Comparison of ENCODE assay signal across 21 cellular contexts in genomic region chr10:103473261-103473671, GRCh38. TPM values are rescaled to one million over a fixed set of nuclear protein-coding genes. Genes with fewer than 3 reads are reported as not detected.
DNase-seq lines count a peak whose midpoint lies in the region; ATAC-seq and TF ChIP-seq lines count a peak whose summit lies in the region.
"Had no signal": no experiment of that assay in that cellular context is flagged by ENCODE, and none has a peak within 500 bp of the region (broad histone marks: within the 10 kb centered on the region; RNA-seq: fewer than 3 reads in every experiment).

No MANE protein-coding gene starts in this region.

- H3K27me3 Mint-ChIP-seq in CD4-positive, CD25-positive, alpha-beta regulatory T cell = peaks cover 10% of the 10 kb centered on the region
- peaks cover 17% of the 10 kb centered on the region for H3K27me3 Mint-ChIP-seq in GM23338 (ENCODE audit: insufficient read depth, low read depth, poor library complexity)
- H3K27me3 Mint-ChIP-seq: dendritic cell treated with granulocyte-macrophage colony-stimulating factor and Interleukin-4, amounts not matched to agents 40 ng/mL and 50 ng/mL, for 4 days; T-helper 17 cell had no signal

- TF ChIP-seq CTCF in GM23338 (conservative IDR thresholded peaks at IDR 0.05; ENCODE audit: low read depth in 2 of 2) (no peak), omental fat pad (IDR thresholded peaks at IDR 0.05) (no peak), coronary artery (IDR thresholded peaks at IDR 0.05) (no peak)

- no peaks in the 10 kb centered on the region for H3K9me3 ChIP-seq in CD4-positive, CD25-positive, alpha-beta regulatory T cell (ENCODE audit: control insufficient read depth in 2 of 2, low read length in 2 of 2)
- H3K9me3 ChIP-seq: adrenal gland, SJSA1, suprapubic skin had no signal

- no peak overlapping the region for H3K27ac ChIP-seq in CD4-positive, CD25-positive, alpha-beta regulatory T cell (ENCODE audit: insufficient read depth, low read length, poor library complexity, severe bottlenecking)
- H3K27ac ChIP-seq in GM23338 (ENCODE audit: low read depth) (no peak overlapping the region), coronary artery (no peak overlapping the region)
- H3K27ac ChIP-seq: adrenal gland, SJSA1, suprapubic skin had no signal

- no peak overlapping the region for H3K4me3 ChIP-seq in CD4-positive, CD25-positive, alpha-beta regulatory T cell (ENCODE audit: low read depth, low read length)
- H3K4me3 ChIP-seq in GM23338 (no peak overlapping the region), coronary artery (no peak overlapping the region)
- H3K4me3 ChIP-seq: adrenal gland, SJSA1, suprapubic skin had no signal

- no peak overlapping the region for H3K4me3 Mint-ChIP-seq in CD4-positive, CD25-positive, alpha-beta regulatory T cell
- no peak overlapping the region for H3K4me3 Mint-ChIP-seq in GM23338
- H3K4me3 Mint-ChIP-seq: dendritic cell treated with granulocyte-macrophage colony-stimulating factor and Interleukin-4, amounts not matched to agents 40 ng/mL and 50 ng/mL, for 4 days; nephron; T-helper 17 cell had no signal

- no peaks in the 10 kb centered on the region for H4K20me1 ChIP-seq in GM23338 (replicated peaks; ENCODE audit: insufficient read depth)

- no peaks in the 10 kb centered on the region for H3K9me3 Mint-ChIP-seq in CD4-positive, CD25-positive, alpha-beta regulatory T cell
- no peaks in the 10 kb centered on the region for H3K9me3 Mint-ChIP-seq in GM23338
- H3K9me3 Mint-ChIP-seq: dendritic cell treated with granulocyte-macrophage colony-stimulating factor and Interleukin-4, amounts not matched to agents 40 ng/mL and 50 ng/mL, for 4 days; nephron had no signal

- no peaks in the 10 kb centered on the region for H3F3A ChIP-seq in GM23338 (replicated peaks; ENCODE audit: low read depth)

- no peaks in the 10 kb centered on the region for H3K79me2 ChIP-seq in GM23338 (replicated peaks; ENCODE audit: insufficient read depth)

- peaks cover 25% of the 10 kb centered on the region for H3K4me1 ChIP-seq in CD4-positive, CD25-positive, alpha-beta regulatory T cell (ENCODE audit: control insufficient read depth, insufficient read depth, low read length, poor library complexity, severe bottlenecking)
- H3K4me1 ChIP-seq in GM23338 (ENCODE audit: insufficient read depth) = no peaks in the 10 kb centered on the region
- H3K4me1 ChIP-seq: adrenal gland had no signal

- no peaks in the 10 kb centered on the region for H3K27me3 ChIP-seq in CD4-positive, CD25-positive, alpha-beta regulatory T cell (ENCODE audit: control insufficient read depth, insufficient read depth, low read length)
- no peaks in the 10 kb centered on the region for H3K27me3 ChIP-seq in GM23338 (ENCODE audit: insufficient read depth)
- H3K27me3 ChIP-seq: adrenal gland, SJSA1, suprapubic skin had no signal

- H3K4me1 Mint-ChIP-seq in CD4-positive, CD25-positive, alpha-beta regulatory T cell = peaks cover 0 to 46% (median 30%) of the 10 kb centered on the region in 4 donors
- H3K4me1 Mint-ChIP-seq in GM23338 = peaks cover 34% of the 10 kb centered on the region
- H3K4me1 Mint-ChIP-seq: nephron had no signal

- no peak for DNase-seq in CD4-positive, CD25-positive, alpha-beta regulatory T cell
- no peak for DNase-seq in GM23338 (ENCODE audit: low spot score)
- DNase-seq in amniotic epithelial cell (ENCODE audit: low read depth) = peak; percentile 23
- DNase-seq in omental fat pad (ENCODE audit: low spot score) = no peak
- DNase-seq in NCI-H82 (lab: John Stamatoyannopoulos, UW) = no peak
- no peak for DNase-seq in coronary artery (ENCODE audit: low spot score)
- DNase-seq: activated CD4-positive, alpha-beta T cell treated with anti-CD3 and anti-CD28 coated beads, Interleukin-2, amount 50 U/mL, for 1 hour; activated effector memory CD4-positive, alpha-beta T cell treated with anti-CD3 and anti-CD28 coated beads, Interleukin-2, amount 50 U/mL, for 16 hours; adrenal gland; DMS79; left colon; NCI-H1105; NCI-H2107; T-helper 17 cell had no signal

- H3K36me3 ChIP-seq in CD4-positive, CD25-positive, alpha-beta regulatory T cell (ENCODE audit: control insufficient read depth, insufficient read depth, low read length) = no peaks in the 10 kb centered on the region
- no peaks in the 10 kb centered on the region for H3K36me3 ChIP-seq in GM23338 (ENCODE audit: insufficient read depth)
- H3K36me3 ChIP-seq: adrenal gland, SJSA1, suprapubic skin had no signal

- no peak overlapping the region for H3K4me2 ChIP-seq in GM23338

- H3K27ac Mint-ChIP-seq in CD4-positive, CD25-positive, alpha-beta regulatory T cell = peak overlapping the region in 2 of 3 donors; percentile 26 to 71
- no peak overlapping the region for H3K27ac Mint-ChIP-seq in GM23338
- H3K27ac Mint-ChIP-seq: nephron, T-helper 17 cell had no signal

- H2AFZ ChIP-seq in GM23338 = peak overlapping the region; percentile 23; the same call in 1 of the 2 replicates

- ATAC-seq in CD4-positive, CD25-positive, alpha-beta regulatory T cell (ENCODE audit: low read depth in 2 of 2) = no peak
- ATAC-seq in GM23338 (no peak), omental fat pad (ENCODE audit: low FRiP score) (peak; percentile 38), HG03280 (IDR thresholded peaks at IDR 0.05; ENCODE audit: unreplicated experiment) (no peak)
- ATAC-seq: left colon, T-helper 17 cell had no signal

- no peaks in the 10 kb centered on the region for H3K36me3 Mint-ChIP-seq in CD4-positive, CD25-positive, alpha-beta regulatory T cell
- H3K36me3 Mint-ChIP-seq in GM23338 (ENCODE audit: low read depth) = no peaks in the 10 kb centered on the region

- H3K9me2 ChIP-seq in GM23338 (ENCODE audit: insufficient read depth) = no peaks in the 10 kb centered on the region

TF ChIP-seq in GM23338, 12 proteins besides CTCF, POLR2A, EP300 and RAD21 (continues in another document):
- TF ChIP-seq ZNF114 (CRISPR knock-in tag; IDR thresholded peaks at IDR 0.05) = no peak

RNA-seq across cellular contexts. Expression of gene CALHM3, which starts 5.8 kb away (rescaled TPM):
- not detected for total RNA-seq in CD4-positive, CD25-positive, alpha-beta regulatory T cell
- polyA plus RNA-seq in CD4-positive, CD25-positive, alpha-beta regulatory T cell = not detected
- total RNA-seq in GM23338 (2014; rRNA removed; shearing (Covaris generic)) = 0.14 TPM in 1 of 2 replicates, not detected in the other
- polyA plus RNA-seq in GM23338 (2016; fragmentation: Nextera tagmentation; extraction: Ambion mirVana) = 0.19 TPM in 1 of 2 replicates, not detected in the other
- total RNA-seq in omental fat pad = not detected
- total RNA-seq: adrenal gland, left colon, NCI-H460, posterior vena cava, SJSA1, suprapubic skin, T-helper 17 cell had no signal

RNA-seq across cellular contexts. Expression of gene CALHM1, which starts 14.6 kb away (rescaled TPM):
- not detected for total RNA-seq in CD4-positive, CD25-positive, alpha-beta regulatory T cell
- not detected for polyA plus RNA-seq in CD4-positive, CD25-positive, alpha-beta regulatory T cell
- 0.93 TPM in 1 of 2 replicates, not detected in the other for total RNA-seq in GM23338 (2014; rRNA removed; shearing (Covaris generic))
- polyA plus RNA-seq in GM23338 (2016; fragmentation: Nextera tagmentation; extraction: Ambion mirVana) = 0.11 and 0.16 TPM in 2 replicates
- total RNA-seq in omental fat pad = not detected
- total RNA-seq: adrenal gland, left colon, NCI-H460, posterior vena cava, SJSA1, suprapubic skin, T-helper 17 cell had no signal
- polyA plus RNA-seq: adrenal gland had no signal

RNA-seq across cellular contexts. Expression of gene NEURL1, which starts 20.2 kb away (rescaled TPM):
- 1.1 TPM for total RNA-seq in CD4-positive, CD25-positive, alpha-beta regulatory T cell
- polyA plus RNA-seq in CD4-positive, CD25-positive, alpha-beta regulatory T cell = under 1 TPM; 0.29 to 0.87 (median 0.54) TPM
- total RNA-seq in GM23338 (2014; rRNA removed; shearing (Covaris generic)) = 1.1 and 3.8 TPM in 2 replicates
- 0.71 and 0.82 TPM in 2 replicates for polyA plus RNA-seq in GM23338 (2016; fragmentation: Nextera tagmentation; extraction: Ambion mirVana)
- under 1 TPM in 2 of 4 donors, not detected in 2; 0.12 to 0.13 TPM for total RNA-seq in omental fat pad
- total RNA-seq: NCI-H460, SJSA1 had no signal

RNA-seq across cellular contexts. Expression of gene CALHM2, which starts 21.1 kb away (rescaled TPM):
- 26.1 TPM for total RNA-seq in CD4-positive, CD25-positive, alpha-beta regulatory T cell
- polyA plus RNA-seq in CD4-positive, CD25-positive, alpha-beta regulatory T cell = 10 to 100 TPM; 33.5 to 72.4 (median 50.0) TPM
- total RNA-seq in GM23338 (2014; rRNA removed; shearing (Covaris generic)) = 2.1 and 2.7 TPM in 2 replicates
- polyA plus RNA-seq in GM23338 (2016; fragmentation: Nextera tagmentation; extraction: Ambion mirVana) = 2.1 and 2.2 TPM in 2 replicates
- total RNA-seq in omental fat pad = 100 to 1,000 TPM in 1 of 4 donors, 10 to 100 TPM in 3; 63.5 to 113 (median 74.9) TPM
- total RNA-seq: SJSA1 had no signal
